In genomic region chr6:2841264-2842138, GRCh38 we compare ENCODE assay signal across 1 cellular context.
A peak's percentile ranks its signal among the peaks of the same experiment; 100 is the strongest.
TF ChIP-seq lines count a peak whose summit lies in the region.

SERPINB1 (minus strand) TSS chr6:2841863; CDS start chr6:2840586, 1,277 bp downstream.

TF ChIP-seq in K562, 482 proteins besides CTCF, POLR2A, EP300 and RAD21 (continued from another document):
- peak; percentile 100 for TF ChIP-seq ETV1 (tag; conservative IDR thresholded peaks at IDR 0.05; ENCODE audit: low read depth)
- peak; percentile 93 for TF ChIP-seq THRA (IDR thresholded peaks at IDR 0.05)
- TF ChIP-seq ZNF764 (CRISPR knock-in tag; IDR thresholded peaks at IDR 0.05; ENCODE audit: low read depth), result no peak
- peak in 2 of 3 experiments; percentile 6 to 91; a peak in 2 of 6 replicates for TF ChIP-seq ZBTB11 (CRISPR knock-in tag; IDR thresholded peaks at IDR 0.05)
- peak; percentile 16; the same call in 1 of the 2 replicates for TF ChIP-seq USF1 (CRISPR knock-in tag; IDR thresholded peaks at IDR 0.05)
- no peak for TF ChIP-seq ZNF224 (CRISPR knock-in tag; IDR thresholded peaks at IDR 0.05)
- TF ChIP-seq BCL6 (CRISPR knock-in tag; IDR thresholded peaks at IDR 0.05), result no peak
- peak; percentile 92 for TF ChIP-seq GATA2 (CRISPR knock-in tag; IDR thresholded peaks at IDR 0.05)
- no peak; the same call in 1 of the 2 replicates for TF ChIP-seq BACH1 (tag; IDR thresholded peaks at IDR 0.05)
- peak; percentile 85 for TF ChIP-seq FIP1L1 (IDR thresholded peaks at IDR 0.05; ENCODE audit: low read depth, low read length, poor library complexity, severe bottlenecking)
- TF ChIP-seq ETS1 (conservative IDR thresholded peaks at IDR 0.05; ENCODE audit: control insufficient read depth, low read depth, low read length), result no peak; the same call in 1 of the 2 replicates
- no peak for TF ChIP-seq ARID3A (IDR thresholded peaks at IDR 0.05; ENCODE audit: borderline replicate concordance, low read depth, low read length)
- TF ChIP-seq JUN (IDR thresholded peaks at IDR 0.05; ENCODE audit: borderline replicate concordance, low read depth, low read length), result peak; percentile 71; the same call in 1 of the 2 replicates
- TF ChIP-seq JUN (CRISPR knock-in tag; IDR thresholded peaks at IDR 0.05; ENCODE audit: borderline replicate concordance), result peak; percentile 28; the same call in 1 of the 2 replicates
- TF ChIP-seq TARDBP (IDR thresholded peaks at IDR 0.05), result no peak
- peak; percentile 78 for TF ChIP-seq DPF2 (IDR thresholded peaks at IDR 0.05)
- TF ChIP-seq FOXP1 (CRISPR knock-in tag; IDR thresholded peaks at IDR 0.05), result peak; percentile 83; the same call in 1 of the 2 replicates
- peak; percentile 5; the same call in 1 of the 2 replicates for TF ChIP-seq ZBTB33 (CRISPR knock-in tag; IDR thresholded peaks at IDR 0.05)
- no peak for TF ChIP-seq PHB (CRISPR knock-in tag; IDR thresholded peaks at IDR 0.05)
- TF ChIP-seq ZKSCAN8 (CRISPR knock-in tag; IDR thresholded peaks at IDR 0.05), result no peak; the same call in 1 of the 2 replicates
- TF ChIP-seq HNRNPH1 (optimal IDR thresholded peaks at IDR 0.05; ENCODE audit: low read depth, low read length), result no peak
- TF ChIP-seq CBX8 (IDR thresholded peaks at IDR 0.05; ENCODE audit: borderline replicate concordance, extremely low read depth, low read depth, low read length, poor library complexity, severe bottlenecking), result no peak
- peak; percentile 95 for TF ChIP-seq POLR2H (tag; IDR thresholded peaks at IDR 0.05; ENCODE audit: low read depth)
- TF ChIP-seq FOXM1 (IDR thresholded peaks at IDR 0.05; ENCODE audit: low read depth), result no peak
- peak; percentile 71; the same call in 1 of the 2 replicates for TF ChIP-seq FOXM1 (CRISPR knock-in tag; IDR thresholded peaks at IDR 0.05; ENCODE audit: low read depth)
- no peak for TF ChIP-seq C11orf30 (IDR thresholded peaks at IDR 0.05; ENCODE audit: low read depth)
- TF ChIP-seq CC2D1A (IDR thresholded peaks at IDR 0.05), result no peak
- TF ChIP-seq NR2F6 (CRISPR knock-in tag; IDR thresholded peaks at IDR 0.05), result no peak
- TF ChIP-seq ZNF354B (CRISPR knock-in tag; IDR thresholded peaks at IDR 0.05), result no peak
- TF ChIP-seq NRF1 (conservative IDR thresholded peaks at IDR 0.05 in 1 of 2, IDR thresholded peaks at IDR 0.05 in 1 of 2), result peak; percentile 76 to 80
- peak; percentile 81 for TF ChIP-seq ATF7 (IDR thresholded peaks at IDR 0.05)
- peak; percentile 97 for TF ChIP-seq MGA (IDR thresholded peaks at IDR 0.05)
- TF ChIP-seq KDM5B (IDR thresholded peaks at IDR 0.05; ENCODE audit: insufficient replicate concordance, low read depth, low read length), result peak; percentile 88
- peak; percentile 33 for TF ChIP-seq NBN (IDR thresholded peaks at IDR 0.05; ENCODE audit: low read depth)
- no peak for TF ChIP-seq ZC3H8 (IDR thresholded peaks at IDR 0.05)
- TF ChIP-seq E2F3 (CRISPR knock-in tag; IDR thresholded peaks at IDR 0.05), result no peak
- TF ChIP-seq FOS (IDR thresholded peaks at IDR 0.05; ENCODE audit: extremely low read depth, insufficient read length), result no peak
- no peak for TF ChIP-seq ZNF436 (CRISPR knock-in tag; IDR thresholded peaks at IDR 0.05)
